ENCODE assay signal across 32 cellular contexts in the genomic region with DNA sequence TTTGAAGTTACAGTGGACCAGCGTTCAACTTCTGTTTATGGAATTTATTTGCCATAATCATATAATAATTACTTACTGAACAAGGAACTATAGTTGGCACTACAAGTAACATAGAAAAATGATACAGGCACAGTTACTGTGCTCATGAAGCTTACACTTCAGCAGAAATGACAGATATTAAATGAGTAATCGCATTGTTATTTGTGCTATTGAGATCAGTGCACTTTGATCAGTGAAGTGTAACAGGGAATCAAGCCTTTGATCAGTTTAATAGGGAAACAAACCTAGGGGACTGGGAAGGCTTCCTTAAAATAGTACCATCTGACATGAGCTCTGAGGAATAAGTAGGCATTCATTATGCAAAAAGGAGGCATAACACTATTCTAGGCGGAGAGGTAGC. TPM values are rescaled to one million over a fixed set of nuclear protein-coding genes. Genes with fewer than 3 reads are reported as not detected.
DNase-seq lines count a peak whose midpoint lies in the region; ATAC-seq, FAIRE-seq and TF ChIP-seq lines count a peak whose summit lies in the region.
"Had no signal": no experiment of that assay in that cellular context is flagged by ENCODE, and none has a peak within 500 bp of the region (broad histone marks: within the 10 kb centered on the region; RNA-seq: fewer than 3 reads in every experiment).

No MANE protein-coding gene starts in this region.

- H3K9me3 Mint-ChIP-seq in type B pancreatic cell = no peaks in the 10 kb centered on the region
- H3K9me3 Mint-ChIP-seq: activated CD4-positive, alpha-beta memory T cell treated with anti-CD3 and anti-CD28 coated beads for 36 hours; activated T-helper 1 cell treated with anti-CD3 and anti-CD28 coated beads, Interleukin-12 subunit alpha, Interleukin-12 subunit beta, Interleukin-2, Interleukin-4 antibody, amounts not matched to agents 30 ng/mL and 10 ng/mL and 1 ng/mL, durations not matched to agents 14 hours and 24 hours and 36 hours; endodermal cell; nephron; T-cell had no signal

- no peak for FAIRE-seq in pancreas (lab: Jason Lieb, UNC)
- FAIRE-seq: islet of Langerhans had no signal

- TF ChIP-seq CTCF in RWPE1 (conservative IDR thresholded peaks at IDR 0.05; ENCODE audit: low read depth) = no peak
- no peak for TF ChIP-seq CTCF in foreskin keratinocyte (conservative IDR thresholded peaks at IDR 0.05)
- TF ChIP-seq CTCF in pancreas (IDR thresholded peaks at IDR 0.05) = no peak
- TF ChIP-seq CTCF in type B pancreatic cell (conservative IDR thresholded peaks at IDR 0.05) = no peak
- TF ChIP-seq CTCF in suprapubic skin (IDR thresholded peaks at IDR 0.05) = no peak

- no peak overlapping the region for H3K27ac Mint-ChIP-seq in type B pancreatic cell
- H3K27ac Mint-ChIP-seq: activated CD4-positive, alpha-beta memory T cell treated with anti-CD3 and anti-CD28 coated beads for 36 hours; activated T-helper 1 cell treated with anti-CD3 and anti-CD28 coated beads, Interleukin-12 subunit alpha, Interleukin-12 subunit beta, Interleukin-2, Interleukin-4 antibody, amounts not matched to agents 30 ng/mL and 10 ng/mL and 1 ng/mL, durations not matched to agents 14 hours and 24 hours and 36 hours; endodermal cell had no signal

- no peak overlapping the region for H3K4me3 Mint-ChIP-seq in type B pancreatic cell
- H3K4me3 Mint-ChIP-seq: activated CD4-positive, alpha-beta memory T cell treated with anti-CD3 and anti-CD28 coated beads for 36 hours; endodermal cell; nephron had no signal

- H3K27ac ChIP-seq in RWPE1 (no peak overlapping the region), foreskin keratinocyte (no peak overlapping the region), pancreas (peak overlapping the region; percentile 58 to 90 (median 84)), suprapubic skin (no peak overlapping the region)
- H3K27ac ChIP-seq: BLaER1, coronary artery, gastroesophageal sphincter, GM23248, right atrium auricular region, SJCRH30, upper lobe of right lung had no signal

- WGBS in pancreas, 2 donors = 39 to 49% methylated on average over 3 of the region's 3 CpGs
- WGBS in suprapubic skin = 76% methylated on average over 3 of the region's 3 CpGs

- peaks cover 12% of the 10 kb centered on the region for H3K4me1 ChIP-seq in foreskin keratinocyte
- H3K4me1 ChIP-seq in pancreas = peaks cover 9 to 11% (median 9%) of the 10 kb centered on the region in 3 donors
- no peaks in the 10 kb centered on the region for H3K4me1 ChIP-seq in suprapubic skin
- H3K4me1 ChIP-seq: gastroesophageal sphincter, right atrium auricular region, SJCRH30, upper lobe of right lung had no signal

- H3K36me3 Mint-ChIP-seq in type B pancreatic cell = no peaks in the 10 kb centered on the region

- intact Hi-C loops in pancreas (cut with DNase I) = no loop called here

- ATAC-seq in foreskin keratinocyte = peak; percentile 28
- peak; percentile 41 to 66 (median 55) for ATAC-seq in pancreas
- ATAC-seq in GM19023 (IDR thresholded peaks at IDR 0.05; ENCODE audit: unreplicated experiment) = no peak
- ATAC-seq: gastroesophageal sphincter had no signal

- TF ChIP-seq POLR2A in suprapubic skin (IDR thresholded peaks at IDR 0.05) = no peak

- no peak for TF ChIP-seq EP300 in suprapubic skin (IDR thresholded peaks at IDR 0.05)

- peak; percentile 20 for DNase-seq in DMS53 treated with DMSO at 0.1 percent for 48 hours (lab: John Stamatoyannopoulos, UW; ENCODE audit: unreplicated experiment)
- peak; percentile 5 for DNase-seq in RWPE1 (ENCODE audit: low spot score)
- DNase-seq in foreskin keratinocyte = no peak
- no peak for DNase-seq in pancreas
- no peak for DNase-seq in activated CD4-positive, CD25-positive, alpha-beta regulatory T cell (lab: John Stamatoyannopoulos, UW)
- DNase-seq in type B pancreatic cell (ENCODE audit: extremely low spot score, unreplicated experiment) = no peak
- DNase-seq in suprapubic skin (ENCODE audit: low spot score in 2 of 2) = no peak
- DNase-seq: activated CD4-positive, alpha-beta memory T cell treated with anti-CD3 and anti-CD28 coated beads for 36 hours; activated CD8-positive, alpha-beta memory T cell treated with anti-CD3 and anti-CD28 coated beads, Interleukin-2, amount 50 U/mL, for 4 hours; activated naive CD4-positive, alpha-beta T cell treated with anti-CD3 and anti-CD28 coated beads, Interleukin-2, amount 50 U/mL, for 16 hours; amygdala; DND-41; endodermal cell; GM23248; NCI-H1417; NCI-H2029 treated with DMSO at 0.1 percent for 48 hours; NCI-H2227 treated with DMSO at 0.1 percent for 48 hours; NCI-H69; SJCRH30; spleen; stimulated activated CD4-positive, alpha-beta T cell treated with anti-CD3 and anti-CD28 coated beads, Interleukin-2, amount 100 ng/mL, for 48 hours; T-cell; upper lobe of right lung had no signal

- H3K27me3 ChIP-seq in foreskin keratinocyte = no peaks in the 10 kb centered on the region
- H3K27me3 ChIP-seq in pancreas = no peaks in the 10 kb centered on the region
- H3K27me3 ChIP-seq in suprapubic skin = no peaks in the 10 kb centered on the region
- H3K27me3 ChIP-seq: BLaER1, gastroesophageal sphincter, right atrium auricular region, SJCRH30, spleen, upper lobe of right lung had no signal

- H3K27me3 Mint-ChIP-seq in type B pancreatic cell = no peaks in the 10 kb centered on the region
- H3K27me3 Mint-ChIP-seq: activated CD4-positive, alpha-beta memory T cell treated with anti-CD3 and anti-CD28 coated beads for 36 hours; T-cell had no signal

- CTCF ChIA-PET in RWPE1 (lab: Yijun Ruan, JAX) = no interaction called here

- H3K9me3 ChIP-seq in pancreas (no peaks in the 10 kb centered on the region), suprapubic skin (no peaks in the 10 kb centered on the region)
- H3K9me3 ChIP-seq: BLaER1, gastroesophageal sphincter, right atrium auricular region, SJCRH30, spleen, upper lobe of right lung had no signal

- POLR2A ChIA-PET in RWPE1 (lab: Yijun Ruan, JAX; ENCODE audit: low non-redundant PET) = no interaction called here

- no peaks in the 10 kb centered on the region for H3K4me1 Mint-ChIP-seq in type B pancreatic cell (ENCODE audit: unreplicated experiment)
- H3K4me1 Mint-ChIP-seq: nephron had no signal

- H3K36me3 ChIP-seq in pancreas (no peaks in the 10 kb centered on the region), suprapubic skin (no peaks in the 10 kb centered on the region)
- H3K36me3 ChIP-seq: BLaER1, gastroesophageal sphincter, right atrium auricular region, SJCRH30, spleen, upper lobe of right lung had no signal

- H3K4me3 ChIP-seq in pancreas (peak overlapping the region in 2 of 4 donors; percentile 31 to 38), suprapubic skin (no peak overlapping the region)
- H3K4me3 ChIP-seq: BLaER1, coronary artery, gastroesophageal sphincter, GM23248, right atrium auricular region, SJCRH30, upper lobe of right lung had no signal

RNA-seq across cellular contexts. Expression of a gene that starts 0.4 kb away (rescaled TPM):
- total RNA-seq in foreskin keratinocyte (0.03 and 0.07 TPM in 2 replicates), pancreas (10 to 100 TPM; 13.9 to 25.8 (median 16.2) TPM), type B pancreatic cell (ENCODE audit: low replicate concordance) (1.2 TPM in 2 replicates), suprapubic skin (1 to 10 TPM in 1 of 4 donors, under 1 TPM in 3; 0.13 to 1.4 (median 0.45) TPM)
- polyA plus RNA-seq in foreskin keratinocyte (0.10 and 0.12 TPM in 2 replicates), pancreas (10 to 100 TPM in 1 of 2 donors, 1 to 10 TPM in 1; 4.9 to 13.6 TPM)
- polyA plus RNA-seq: GM23248 had no signal

RNA-seq across cellular contexts. Expression of a gene that starts 16.3 kb away (rescaled TPM):
- total RNA-seq in foreskin keratinocyte (0.17 and 0.28 TPM in 2 replicates), pancreas (1 to 10 TPM in 4 of 6 donors, under 1 TPM in 2; 0.75 to 2.3 (median 1.2) TPM), type B pancreatic cell (ENCODE audit: low replicate concordance) (not detected in 2 replicates), suprapubic skin (1 to 10 TPM in 1 of 4 donors, under 1 TPM in 3; 0.34 to 1.7 (median 0.77) TPM)
- polyA plus RNA-seq in foreskin keratinocyte (0.03 and 0.17 TPM in 2 replicates), pancreas (1 to 10 TPM in 1 of 2 donors, under 1 TPM in 1; 0.57 to 1.2 TPM)
- total RNA-seq: endodermal cell, osteocyte had no signal

RNA-seq across cellular contexts. Expression of a gene that starts 16.8 kb away (rescaled TPM):
- total RNA-seq in foreskin keratinocyte (13.7 and 14.7 TPM in 2 replicates), pancreas (10 to 100 TPM in 5 of 6 donors, 1 to 10 TPM in 1; 8.2 to 16.4 (median 11.8) TPM), type B pancreatic cell (ENCODE audit: low replicate concordance) (13.5 and 22.4 TPM in 2 replicates), suprapubic skin (10 to 100 TPM; 10.9 to 34.0 (median 12.2) TPM)
- polyA plus RNA-seq in foreskin keratinocyte (8.7 and 10.1 TPM in 2 replicates), pancreas (10 to 100 TPM; 17.4 to 37.5 TPM)

RNA-seq across cellular contexts. Expression of a gene that starts 17.4 kb away (rescaled TPM):
- total RNA-seq in foreskin keratinocyte (15.8 and 17.3 TPM in 2 replicates), pancreas (1 to 10 TPM in 5 of 6 donors, under 1 TPM in 1; 0.71 to 2.7 (median 1.5) TPM), type B pancreatic cell (ENCODE audit: low replicate concordance) (5.7 and 16.0 TPM in 2 replicates), suprapubic skin (1 to 10 TPM; 4.3 to 8.9 (median 6.3) TPM)
- polyA plus RNA-seq in foreskin keratinocyte (7.0 and 9.5 TPM in 2 replicates), pancreas (1 to 10 TPM in 1 of 2 donors, under 1 TPM in 1; 0.68 to 1.2 TPM)

RNA-seq across cellular contexts. Expression of a gene that starts 41.3 kb away (rescaled TPM):
- total RNA-seq in foreskin keratinocyte (25.7 and 27.0 TPM in 2 replicates), pancreas (10 to 100 TPM; 27.9 to 42.1 (median 30.4) TPM), type B pancreatic cell (ENCODE audit: low replicate concordance) (49.9 and 62.0 TPM in 2 replicates), suprapubic skin (10 to 100 TPM; 59.4 to 81.8 (median 69.7) TPM)
- polyA plus RNA-seq in foreskin keratinocyte (4.7 and 6.1 TPM in 2 replicates), pancreas (10 to 100 TPM in 1 of 2 donors, 1 to 10 TPM in 1; 6.8 to 16.5 TPM)

Comparison
In these comparisons a context has a peak if more than half of its experiments do, and no peak if none do; other contexts are left out.
1. DNase-seq: peak in DMS53 treated with DMSO at 0.1 percent for 48 hours (single experiment) and RWPE1 (single experiment); none in foreskin keratinocyte (0 of 2), pancreas (0 of 6), activated CD4-positive, CD25-positive, alpha-beta regulatory T cell (0 of 4), type B pancreatic cell (single experiment) and suprapubic skin (0 of 2).
2. H3K27ac ChIP-seq: peak in pancreas (4 of 4); none in RWPE1 (single experiment), foreskin keratinocyte (single experiment) and suprapubic skin (single experiment).